Comparison of ENCODE assay signal across 8 cellular contexts in the genomic region with DNA sequence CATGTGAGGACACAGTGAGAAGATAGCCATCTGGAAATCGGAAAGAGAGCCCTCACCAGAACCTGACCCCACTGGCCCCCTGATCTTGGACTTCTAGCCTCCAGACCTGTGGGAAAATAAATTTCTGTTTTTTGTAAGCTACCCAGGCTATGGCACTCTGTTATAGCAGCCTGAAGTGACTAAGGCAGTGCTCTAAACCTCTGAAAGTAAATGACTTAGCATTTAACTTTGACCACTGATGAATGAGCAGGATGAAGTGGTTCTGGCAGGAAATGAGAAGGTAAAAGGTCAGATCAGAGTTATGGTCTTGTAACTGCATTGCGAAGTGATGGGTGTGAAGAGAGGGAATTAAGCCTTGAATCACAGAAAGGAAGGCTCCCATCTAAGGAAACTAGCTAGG. TPM values are rescaled to one million over a fixed set of nuclear protein-coding genes. Genes with fewer than 3 reads are reported as not detected.
DNase-seq lines count a peak whose midpoint lies in the region; ATAC-seq and TF ChIP-seq lines count a peak whose summit lies in the region.

No MANE protein-coding gene starts in this region.

- POLR2A ChIA-PET in OCI-LY7 (lab: Charles Lee), result interaction anchor here (0.6 kb wide), 1 partner anchor 10 kb away, joined by 4 read pairs; no protein-coding TSS in a partner anchor

- H4K20me1 ChIP-seq in KMS-11 (ENCODE audit: insufficient read depth) (no peaks in the 10 kb centered on the region), OCI-LY7 (ENCODE audit: insufficient read depth, low read length) (no peaks in the 10 kb centered on the region)

- H3K4me2 ChIP-seq in KMS-11 (peak overlapping the region; percentile 72), OCI-LY7 (ENCODE audit: low read length) (no peak overlapping the region)

- no peaks in the 10 kb centered on the region for H3K9me2 ChIP-seq in OCI-LY7 (ENCODE audit: insufficient read depth, low read length)

- H2AFZ ChIP-seq in KMS-11 (ENCODE audit: low read depth) (peak overlapping the region; percentile 31; the same call in 1 of the 2 replicates), OCI-LY7 (ENCODE audit: low read length) (no peak overlapping the region)

- H3K27ac ChIP-seq in KMS-11 (peak overlapping the region; percentile 75), OCI-LY7 (ENCODE audit: low read depth, low read length, poor library complexity, severe bottlenecking) (no peak overlapping the region)

- H3K27me3 ChIP-seq in KMS-11 (ENCODE audit: insufficient read depth, low read depth), result no peaks in the 10 kb centered on the region

- H3K36me3 ChIP-seq in KMS-11 (ENCODE audit: insufficient read depth), result no peaks in the 10 kb centered on the region
- no peaks in the 10 kb centered on the region for H3K36me3 ChIP-seq in OCI-LY7 (ENCODE audit: insufficient read depth, low read length)

- ATAC-seq in GM21367 (IDR thresholded peaks at IDR 0.05; ENCODE audit: unreplicated experiment), result peak; percentile 45

- peak overlapping the region; percentile 33; the same call in 1 of the 2 replicates for H3K9ac ChIP-seq in KMS-11

- H3K4me3 ChIP-seq in AG10803 (ENCODE audit: low read length), result no peak overlapping the region
- H3K4me3 ChIP-seq in KMS-11 (IDR thresholded peaks at IDR 0.05; ENCODE audit: insufficient read depth, low read depth, low read length), result no peak overlapping the region
- H3K4me3 ChIP-seq in fibroblast of pulmonary artery (replicated peaks; ENCODE audit: low read depth, low read length), result no peak overlapping the region
- no peak overlapping the region for H3K4me3 ChIP-seq in OCI-LY7 (ENCODE audit: low read depth, low read length, poor library complexity, severe bottlenecking)

- intact Hi-C loops in OCI-LY7 (cut with micrococcal nuclease; ENCODE audit: unreplicated experiment), result no loop called here

- H3K79me2 ChIP-seq in KMS-11 (ENCODE audit: insufficient read depth, low read depth) (no peaks in the 10 kb centered on the region), OCI-LY7 (ENCODE audit: insufficient read depth, low read depth, low read length) (no peaks in the 10 kb centered on the region)

- peak; percentile 58 for DNase-seq in AG10803 (ENCODE audit: low read depth)
- peak; percentile 25 for DNase-seq in fibroblast of pulmonary artery (ENCODE audit: low read depth)
- DNase-seq in medulla oblongata (ENCODE audit: extremely low spot score), result no peak
- no peak for DNase-seq in NCI-H2227 (lab: John Stamatoyannopoulos, UW; ENCODE audit: unreplicated experiment)
- DNase-seq in activated CD4-positive, alpha-beta T cell treated with anti-CD3 and anti-CD28 coated beads for 4 hours, result no peak
- no peak for DNase-seq in OCI-LY7 (ENCODE audit: low spot score)

- peaks cover 70% of the 10 kb centered on the region for H3K4me1 ChIP-seq in KMS-11 (ENCODE audit: low read depth, poor library complexity, severe bottlenecking)
- H3K4me1 ChIP-seq in OCI-LY7 (ENCODE audit: insufficient read depth, low read length, poor library complexity, severe bottlenecking), result no peaks in the 10 kb centered on the region

- no peaks in the 10 kb centered on the region for H3K9me3 ChIP-seq in OCI-LY7 (ENCODE audit: low read length)

- CTCF ChIA-PET in OCI-LY7 (lab: Charles Lee; ENCODE audit: unreplicated experiment), result no interaction called here

- TF ChIP-seq CTCF in AG10803 (conservative IDR thresholded peaks at IDR 0.05; ENCODE audit: low read length) (no peak), KMS-11 (conservative IDR thresholded peaks at IDR 0.05; ENCODE audit: low read depth, low read length) (no peak), fibroblast of pulmonary artery (IDR thresholded peaks at IDR 0.05; ENCODE audit: low read length, missing control alignments) (no peak), OCI-LY7 (conservative IDR thresholded peaks at IDR 0.05; ENCODE audit: low read length) (no peak)

- BruUV-seq in OCI-LY7 (replicated peaks; lab: Mats Ljungman, UMichigan), result no TSS peak

RNA-seq across cellular contexts. Expression of a gene that starts 17.0 kb away (rescaled TPM):
- 0.41 TPM in 1 of 2 replicates, not detected in the other for total RNA-seq in OCI-LY7 (2014; rRNA removed; shearing (Covaris generic))
- not detected in 2 replicates for total RNA-seq in OCI-LY7 (2022)

Comparison
In these comparisons a context has a peak if more than half of its experiments do, and no peak if none do; other contexts are left out.
1. DNase-seq: peak in AG10803 (single experiment) and fibroblast of pulmonary artery (single experiment); none in medulla oblongata (single experiment), NCI-H2227 (single experiment), activated CD4-positive, alpha-beta T cell treated with anti-CD3 and anti-CD28 coated beads for 4 hours (0 of 2) and OCI-LY7 (single experiment).